8 cellular contexts compared by ENCODE assay signal in genomic region chr6:87832025-87832825, GRCh38.
DNase-seq lines count a peak whose midpoint lies in the region; ATAC-seq and TF ChIP-seq lines count a peak whose summit lies in the region.

No MANE protein-coding gene starts in this region.

- H3K4me3 Mint-ChIP-seq in CD4-positive, alpha-beta T cell: peak overlapping the region; percentile 90

- peak; percentile 61 for ATAC-seq in CD4-positive, alpha-beta T cell (ENCODE audit: poor library complexity)
- peak; percentile 77 for ATAC-seq in GM18867 (IDR thresholded peaks at IDR 0.05; ENCODE audit: unreplicated experiment)
- peak; percentile 69 for ATAC-seq in HG03108 (IDR thresholded peaks at IDR 0.05; ENCODE audit: unreplicated experiment)

- H3K4me3 ChIP-seq in liver (ENCODE audit: low read depth in 1 of 3, low read length in 3 of 3) (peak overlapping the region; percentile 55 to 73 (median 70)), thymus (ENCODE audit: low read length) (peak overlapping the region; percentile 51)

- H3K27me3 ChIP-seq in CD4-positive, alpha-beta T cell (ENCODE audit: control insufficient read depth, insufficient read depth, low read length): no peaks in the 10 kb centered on the region
- no peaks in the 10 kb centered on the region for H3K27me3 ChIP-seq in liver (ENCODE audit: control insufficient read depth in 4 of 4, insufficient read depth in 4 of 4, low read length in 3 of 4)
- no peaks in the 10 kb centered on the region for H3K27me3 ChIP-seq in thymus (ENCODE audit: control insufficient read depth, insufficient read depth)

- H3K9ac ChIP-seq in liver (ENCODE audit: low read depth in 1 of 2, low read length in 2 of 2): peak overlapping the region; percentile 34 to 93

- WGBS in liver: under 1% methylated on average over 6 of the region's 6 CpGs
- WGBS in thymus: 4% methylated on average over 6 of the region's 6 CpGs

- peaks cover 3 to 5% (median 4%) of the 10 kb centered on the region in 4 donors for H3K4me1 ChIP-seq in liver (ENCODE audit: control insufficient read depth in 4 of 4, insufficient read depth in 4 of 4, low read length in 3 of 4)
- no peaks in the 10 kb centered on the region for H3K4me1 ChIP-seq in thymus (ENCODE audit: control insufficient read depth, insufficient read depth, low read length)

- TF ChIP-seq CTCF in CD4-positive, alpha-beta T cell (IDR thresholded peaks at IDR 0.05): peak; percentile 49
- TF ChIP-seq CTCF in liver (IDR thresholded peaks at IDR 0.05; ENCODE audit: low read depth, low read length, missing input control): peak; percentile 48

- intact Hi-C loops in CD4-positive, alpha-beta T cell (cut with DNase I, micrococcal nuclease): loop anchor here (5.0 to 10.0 kb wide), 2 partner anchors 427 to 1040 kb away; partner anchors contain the start of gene CFAP206 (in 1 of the 2)

- peak; percentile 70 to 74 for TF ChIP-seq RAD21 in liver (IDR thresholded peaks at IDR 0.05)

- H3K9me3 ChIP-seq in CD4-positive, alpha-beta T cell (ENCODE audit: control insufficient read depth, low read length): no peaks in the 10 kb centered on the region
- no peaks in the 10 kb centered on the region for H3K9me3 ChIP-seq in liver (ENCODE audit: control insufficient read depth in 4 of 4, low read length in 3 of 4)
- no peaks in the 10 kb centered on the region for H3K9me3 ChIP-seq in thymus (ENCODE audit: control insufficient read depth)

- CTCF ChIA-PET in CD4-positive, alpha-beta T cell (lab: Charles Lee): no interaction called here

- no peak overlapping the region for H3K27ac ChIP-seq in CD4-positive, alpha-beta T cell (ENCODE audit: low read depth, low read length)
- H3K27ac ChIP-seq in liver (ENCODE audit: low read depth in 1 of 2, low read length in 2 of 2) (peak overlapping the region; percentile 77 to 83), thymus (ENCODE audit: low read depth) (no peak overlapping the region)

- H3K27ac Mint-ChIP-seq in CD4-positive, alpha-beta T cell: peak overlapping the region; percentile 74

- no peaks in the 10 kb centered on the region for H3K27me3 Mint-ChIP-seq in CD4-positive, alpha-beta T cell

- H3K36me3 ChIP-seq in liver (ENCODE audit: control insufficient read depth in 4 of 4, insufficient read depth in 3 of 4, low read depth in 1 of 4, low read length in 3 of 4) (no peaks in the 10 kb centered on the region), thymus (ENCODE audit: control insufficient read depth, insufficient read depth) (no peaks in the 10 kb centered on the region)

- no peaks in the 10 kb centered on the region for H3K36me3 Mint-ChIP-seq in CD4-positive, alpha-beta T cell (ENCODE audit: low read depth)

- H3K4me1 Mint-ChIP-seq in CD4-positive, alpha-beta T cell (ENCODE audit: low read depth): peaks cover 13% of the 10 kb centered on the region

- no peaks in the 10 kb centered on the region for H3K9me3 Mint-ChIP-seq in CD4-positive, alpha-beta T cell

- no peak for DNase-seq in CD4-positive, alpha-beta T cell
- DNase-seq in NCI-H446 treated with DMSO at 0.1 percent for 48 hours (lab: John Stamatoyannopoulos, UW) (peak; percentile 55), astrocyte of the hippocampus (ENCODE audit: low read depth, low spot score) (peak; percentile 32)
- DNase-seq in stimulated activated CD8-positive, alpha-beta memory T cell treated with anti-CD3 and anti-CD28 coated beads, Interleukin-4, amount 100 ng/mL, for 48 hours: no peak

- POLR2A ChIA-PET in CD4-positive, alpha-beta T cell (lab: Charles Lee): interaction anchor here (0.7 to 2.0 kb wide), 8 partner anchors 29 to 1248 kb away, joined by 3 to 11 read pairs (median 3); partner anchors contain the start of genes AKIRIN2 and PNRC1

TF ChIP-seq in liver, 16 proteins besides CTCF, POLR2A, EP300 and RAD21:
- peak; percentile 45 for TF ChIP-seq NR2F2 (IDR thresholded peaks at IDR 0.05)
- TF ChIP-seq FOXA2 (IDR thresholded peaks at IDR 0.05): peak; percentile 38
- no peak for TF ChIP-seq REST (IDR thresholded peaks at IDR 0.05)
- peak; percentile 78 to 87 for TF ChIP-seq HNF4A (conservative IDR thresholded peaks at IDR 0.05)
- no peak for TF ChIP-seq EGR1 (IDR thresholded peaks at IDR 0.05; ENCODE audit: low read depth in 2 of 2)
- peak; percentile 60 for TF ChIP-seq YY1 (IDR thresholded peaks at IDR 0.05)
- no peak for TF ChIP-seq JUND (IDR thresholded peaks at IDR 0.05)
- TF ChIP-seq HNF4G (IDR thresholded peaks at IDR 0.05): peak; percentile 48
- TF ChIP-seq SP1 (IDR thresholded peaks at IDR 0.05): peak; percentile 72
- no peak for TF ChIP-seq ATF3 (IDR thresholded peaks at IDR 0.05)
- no peak for TF ChIP-seq GABPA (IDR thresholded peaks at IDR 0.05 in 1 of 2, conservative IDR thresholded peaks at IDR 0.05 in 1 of 2)
- TF ChIP-seq TAF1 (conservative IDR thresholded peaks at IDR 0.05): peak; percentile 74
- TF ChIP-seq MAX (IDR thresholded peaks at IDR 0.05): no peak
- TF ChIP-seq ZBTB33 (IDR thresholded peaks at IDR 0.05): no peak
- TF ChIP-seq RXRA (IDR thresholded peaks at IDR 0.05): peak; percentile 51 to 58
- TF ChIP-seq FOXA1 (IDR thresholded peaks at IDR 0.05): peak; percentile 25

Comparison
In these comparisons a context has a peak if more than half of its experiments do, and no peak if none do; other contexts are left out.
1. DNase-seq: peak in NCI-H446 treated with DMSO at 0.1 percent for 48 hours (single experiment) and astrocyte of the hippocampus (single experiment); none in CD4-positive, alpha-beta T cell (0 of 10) and stimulated activated CD8-positive, alpha-beta memory T cell treated with anti-CD3 and anti-CD28 coated beads, Interleukin-4, amount 100 ng/mL, for 48 hours (single experiment).
2. H3K27ac ChIP-seq: peak in liver (2 of 2); none in CD4-positive, alpha-beta T cell (single experiment) and thymus (single experiment).
3. Peak in every context shown above with its lines, with median percentiles within 50 percentile points of each other: ATAC-seq.